Comparison of ENCODE assay signal across 18 cellular contexts in the genomic region with DNA sequence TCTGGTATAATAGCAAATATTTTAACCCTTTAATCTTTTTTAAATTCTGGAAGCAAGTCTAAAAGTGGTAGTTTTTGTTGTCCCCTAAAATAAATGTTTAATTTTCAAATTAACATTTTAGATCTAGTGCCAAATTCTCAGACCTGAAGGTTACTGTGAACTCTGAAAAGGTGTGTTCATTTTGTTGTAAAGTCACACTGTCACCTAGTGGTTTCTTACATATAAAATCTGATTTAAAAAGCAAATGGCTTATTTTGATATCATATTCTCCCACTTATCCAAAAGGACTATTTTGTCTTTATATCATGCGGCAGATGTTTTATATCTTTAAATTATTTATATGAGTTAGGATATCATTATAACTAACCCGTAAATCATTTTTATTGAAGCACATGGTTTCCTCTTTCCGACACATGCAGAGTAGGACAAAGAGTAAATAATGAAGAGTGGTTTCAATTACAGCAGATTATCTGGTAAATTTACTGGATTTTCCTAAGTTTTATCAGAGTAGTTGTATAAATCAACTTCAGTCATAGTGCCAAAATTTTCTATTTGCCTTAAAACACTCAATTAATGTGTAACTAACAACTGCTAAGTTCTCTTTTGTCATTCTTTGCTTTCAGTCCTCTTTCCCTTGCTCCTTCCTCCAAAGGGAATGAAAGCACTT.
"Had no signal": no experiment of that assay in that cellular context is flagged by ENCODE, and none has a peak within 500 bp of the region (broad histone marks: within the 10 kb centered on the region; RNA-seq: fewer than 3 reads in every experiment).

No MANE protein-coding gene starts in this region.

- FAIRE-seq: frontal cortex had no signal

- DNase-seq: activated CD4-positive, alpha-beta T cell treated with anti-CD3 and anti-CD28 coated beads, Interleukin-2, amount 50 U/mL, for 4 hours; activated CD4-positive, CD25-positive, alpha-beta regulatory T cell treated with anti-CD3 and anti-CD28 coated beads, Interleukin-2, amount 50 U/mL, for 72 hours; activated naive CD4-positive, alpha-beta T cell treated with Interleukin-2 at 50 U/mL for 16 hours; activated T-cell treated with anti-CD3 and anti-CD28 coated beads for 4 hours; anterior cingulate cortex; brain microvascular endothelial cell; effector CD8-positive, alpha-beta T cell; heart left ventricle; left colon; stimulated activated CD4-positive, alpha-beta T cell treated with anti-CD3 and anti-CD28 coated beads, Interleukin-15, amount 100 ng/mL, for 24 hours; stimulated activated CD4-positive, alpha-beta T cell treated with anti-CD3 and anti-CD28 coated beads, Interleukin-4, amount 100 ng/mL, for 24 hours; stimulated activated naive CD4-positive, alpha-beta T cell; substantia nigra had no signal

- H3K27me3 ChIP-seq: brain microvascular endothelial cell, heart left ventricle, tibial nerve, vagina had no signal

- H3K36me3 ChIP-seq: brain microvascular endothelial cell, heart left ventricle, tibial nerve, vagina had no signal

- ATAC-seq: heart left ventricle, left colon had no signal

- H3K4me3 ChIP-seq: heart left ventricle, lung, skin epidermis, tibial nerve, vagina had no signal

- H3K27ac ChIP-seq: brain microvascular endothelial cell, heart left ventricle, skin epidermis, tibial nerve, vagina had no signal

- H3K4me1 ChIP-seq: heart left ventricle, tibial nerve, vagina had no signal

- H3K9me3 ChIP-seq: tibial nerve, vagina had no signal
